In the genomic region with DNA sequence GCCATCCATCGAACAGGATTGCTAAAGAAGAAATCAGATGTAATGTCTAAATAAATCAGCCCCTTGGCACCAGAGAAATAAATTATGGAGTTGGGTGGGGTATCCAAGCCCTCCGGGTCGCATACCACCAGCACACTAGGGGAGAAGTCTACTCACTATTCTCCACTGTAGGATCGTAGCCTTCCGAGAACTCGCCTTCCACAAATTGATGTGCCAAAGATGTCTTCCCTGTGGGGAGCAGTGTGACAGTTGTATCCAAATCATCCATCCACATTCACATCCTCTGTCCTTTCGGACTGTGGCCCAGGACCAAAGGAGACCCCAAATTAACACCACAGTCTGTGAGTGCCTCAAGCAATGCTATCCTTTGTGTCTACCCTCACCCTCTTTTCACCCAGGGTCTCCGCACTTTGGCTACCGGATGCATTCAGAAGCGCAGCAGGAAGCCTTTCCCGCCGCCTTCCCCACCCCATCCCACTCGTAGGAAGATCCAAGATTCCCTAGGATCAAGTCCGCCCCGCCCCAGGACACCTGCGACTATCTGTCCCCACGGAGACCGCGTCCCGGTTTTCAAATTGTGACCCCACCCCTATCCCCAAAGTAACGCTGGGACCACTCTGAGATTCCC, we compare ENCODE assay signal across 8 cellular contexts. TPM values are rescaled to one million over a fixed set of nuclear protein-coding genes. Genes with fewer than 3 reads are reported as not detected.
DNase-seq lines count a peak whose midpoint lies in the region; ATAC-seq and TF ChIP-seq lines count a peak whose summit lies in the region.

No MANE protein-coding gene starts in this region.

- H3K27ac ChIP-seq in Panc1 (ENCODE audit: low read length) (peak overlapping the region; percentile 60), fibroblast of lung (ENCODE audit: insufficient read depth, low read length) (peak overlapping the region; percentile 50), gastrocnemius medialis (peak overlapping the region; percentile 80 to 84 (median 82))

- H3K4me2 ChIP-seq in fibroblast of lung (ENCODE audit: extremely low read depth, insufficient read depth, low read length): peak overlapping the region; percentile 96

- in situ Hi-C loops in Panc1 (cut with HindIII; ENCODE audit: low pct_unique_long_range_greater_than_20kb, low sequenced_read_pairs) (no loop called here), gastrocnemius medialis (cut with MboI; ENCODE audit: low sequenced_read_pairs in 4 of 4) (loop anchor here in 2 of 4 donors (10.0 kb wide), 2 partner anchors 46 to 166 kb away; partner anchors contain the start of gene LMBR1L (in 2 of the 2))

- no peak for DNase-seq in Panc1 (ENCODE audit: low read depth, low spot score)
- DNase-seq in fibroblast of lung (ENCODE audit: low read depth in 2 of 2): no peak
- no peak for DNase-seq in gastrocnemius medialis
- DNase-seq in activated effector memory CD4-positive, alpha-beta T cell treated with anti-CD3 and anti-CD28 coated beads, Interleukin-2, amount 50 U/mL, for 16 hours: no peak
- no peak for DNase-seq in kidney glomerular epithelial cell (lab: John Stamatoyannopoulos, UW)
- no peak for DNase-seq in RPMI8226
- DNase-seq in foreskin melanocyte: no peak

- ATAC-seq in Panc1: no peak; the same call in 1 of the 2 replicates
- ATAC-seq in gastrocnemius medialis: no peak

- no peak for TF ChIP-seq CTCF in GM12875 (IDR thresholded peaks at IDR 0.05; ENCODE audit: borderline replicate concordance, insufficient read depth, low read depth, low read length)
- no peak for TF ChIP-seq CTCF in Panc1 (IDR thresholded peaks at IDR 0.05)
- no peak for TF ChIP-seq CTCF in fibroblast of lung (conservative IDR thresholded peaks at IDR 0.05 in 1 of 2, IDR thresholded peaks at IDR 0.05 in 1 of 2; ENCODE audit: low read depth in 1 of 2, low read length in 2 of 2)
- no peak for TF ChIP-seq CTCF in gastrocnemius medialis (IDR thresholded peaks at IDR 0.05 in 4 of 5, conservative IDR thresholded peaks at IDR 0.05 in 1 of 5)

- H3K27me3 ChIP-seq in Panc1 (ENCODE audit: control insufficient read depth, insufficient read depth, low read length) (no peaks in the 10 kb centered on the region), fibroblast of lung (ENCODE audit: control insufficient read depth, insufficient read depth, low read length) (no peaks in the 10 kb centered on the region), gastrocnemius medialis (no peaks in the 10 kb centered on the region)

- CTCF ChIA-PET in Panc1 (lab: Charles Lee): no interaction called here

- BruUV-seq in Panc1 (replicated peaks; lab: Mats Ljungman, UMichigan): TSS peak; percentile 86

- no peak overlapping the region for H3K9ac ChIP-seq in fibroblast of lung (ENCODE audit: insufficient read depth, low read length)

- no peaks in the 10 kb centered on the region for H3K79me2 ChIP-seq in fibroblast of lung (ENCODE audit: control insufficient read depth, insufficient read depth, low read length)

- H3K36me3 ChIP-seq in Panc1 (ENCODE audit: control insufficient read depth, insufficient read depth, low read length): no peaks in the 10 kb centered on the region
- H3K36me3 ChIP-seq in fibroblast of lung (ENCODE audit: control insufficient read depth, insufficient read depth, low read length): no peaks in the 10 kb centered on the region
- H3K36me3 ChIP-seq in gastrocnemius medialis: no peaks in the 10 kb centered on the region

- peak overlapping the region; percentile 78 for H3K4me3 ChIP-seq in GM12875 (ENCODE audit: low read depth, low read length)
- H3K4me3 ChIP-seq in Panc1 (ENCODE audit: low read depth in 2 of 2, low read length in 2 of 2): peak overlapping the region; percentile 71 to 97
- H3K4me3 ChIP-seq in fibroblast of lung (replicated peaks in 1 of 4; ENCODE audit: control extremely low read depth in 1 of 4, insufficient read depth in 1 of 4, low read depth in 3 of 4, low read length in 4 of 4): peak overlapping the region; percentile 73 to 97 (median 88)
- peak overlapping the region; percentile 77 to 94 (median 86) for H3K4me3 ChIP-seq in gastrocnemius medialis

- H3K4me1 ChIP-seq in Panc1 (ENCODE audit: control insufficient read depth, insufficient read depth, low read length): peaks cover 8% of the 10 kb centered on the region
- peaks cover 8% of the 10 kb centered on the region for H3K4me1 ChIP-seq in fibroblast of lung (ENCODE audit: control insufficient read depth, extremely low read depth, insufficient read depth, low read length)
- peaks cover 9 to 11% of the 10 kb centered on the region in 2 donors for H3K4me1 ChIP-seq in gastrocnemius medialis

- H4K20me1 ChIP-seq in fibroblast of lung (ENCODE audit: control insufficient read depth, extremely low read depth, insufficient read depth, low read length): no peaks in the 10 kb centered on the region

- POLR2A ChIA-PET in Panc1 (lab: Charles Lee): no interaction called here

- no peak for TF ChIP-seq POLR2A in gastrocnemius medialis (IDR thresholded peaks at IDR 0.05)

- intact Hi-C loops in Panc1 (cut with micrococcal nuclease; ENCODE audit: unreplicated experiment) (no loop called here), gastrocnemius medialis (cut with DNase I; ENCODE audit: low total_unique reads) (loop anchor here (2.0 kb wide), 1 partner anchor 62 kb away; the partner anchor contains the start of gene TUBA1B)

- H2AFZ ChIP-seq in fibroblast of lung (ENCODE audit: low read length): peak overlapping the region; percentile 99

- H3K9me3 ChIP-seq in Panc1 (ENCODE audit: control insufficient read depth, insufficient read depth, low read depth, low read length) (no peaks in the 10 kb centered on the region), fibroblast of lung (ENCODE audit: control insufficient read depth, insufficient read depth, low read depth, low read length) (no peaks in the 10 kb centered on the region), gastrocnemius medialis (no peaks in the 10 kb centered on the region)

RNA-seq across cellular contexts. Expression of gene RHEBL1, which starts 0.8 kb away (rescaled TPM):
- total RNA-seq in Panc1 (2021; ENCODE audit: unreplicated experiment) (4.7 TPM), fibroblast of lung (0.33 and 0.51 TPM in 2 replicates), gastrocnemius medialis (under 1 TPM in 2 of 4 donors, not detected in 2; 0.46 to 0.71 TPM)
- polyA plus RNA-seq in Panc1 (2012; ENCODE audit: insufficient read length): 5.1 TPM
- 0.28 and 0.41 TPM in 2 replicates for polyA plus RNA-seq in fibroblast of lung
- 0.37 and 0.39 TPM in 2 replicates for polyA plus RNA-seq in fibroblast of lung (2012)
- not detected in 2 replicates for polyA minus RNA-seq in fibroblast of lung (ENCODE audit: low replicate concordance)

RNA-seq across cellular contexts. Expression of gene KMT2D, which starts 8.4 kb away (rescaled TPM):
- total RNA-seq in Panc1 (2021; ENCODE audit: unreplicated experiment) (64.7 TPM), fibroblast of lung (21.1 and 33.0 TPM in 2 replicates), gastrocnemius medialis (10 to 100 TPM; 36.0 to 99.0 (median 71.3) TPM)
- 49.9 TPM for polyA plus RNA-seq in Panc1 (2012; ENCODE audit: insufficient read length)
- polyA plus RNA-seq in fibroblast of lung: 7.3 and 10.0 TPM in 2 replicates
- 13.4 and 14.1 TPM in 2 replicates for polyA plus RNA-seq in fibroblast of lung (2012)
- 41.0 and 50.0 TPM in 2 replicates for polyA minus RNA-seq in fibroblast of lung (ENCODE audit: low replicate concordance)

RNA-seq across cellular contexts. Expression of gene DHH, which starts 25.6 kb away (rescaled TPM):
- total RNA-seq in Panc1 (2021; ENCODE audit: unreplicated experiment) (1.9 TPM), fibroblast of lung (under 0.01 TPM in 2 replicates), gastrocnemius medialis (under 1 TPM in 3 of 4 donors, not detected in 1; 0.09 to 0.36 (median 0.15) TPM)
- 2.1 TPM for polyA plus RNA-seq in Panc1 (2012; ENCODE audit: insufficient read length)
- polyA plus RNA-seq in fibroblast of lung: 0.01 TPM in 2 replicates
- polyA plus RNA-seq in fibroblast of lung (2012): not detected in 2 replicates
- not detected in 2 replicates for polyA minus RNA-seq in fibroblast of lung (ENCODE audit: low replicate concordance)

RNA-seq across cellular contexts. Expression of gene LMBR1L, which starts 41.7 kb away (rescaled TPM):
- 34.4 TPM for total RNA-seq in Panc1 (2021; ENCODE audit: unreplicated experiment)
- polyA plus RNA-seq in Panc1 (2012; ENCODE audit: insufficient read length): 32.6 TPM
- total RNA-seq in fibroblast of lung: 53.2 and 54.2 TPM in 2 replicates
- polyA plus RNA-seq in fibroblast of lung: 28.0 and 30.9 TPM in 2 replicates
- polyA plus RNA-seq in fibroblast of lung (2012): 28.2 and 29.8 TPM in 2 replicates
- 45.6 and 115 TPM in 2 replicates for polyA minus RNA-seq in fibroblast of lung (ENCODE audit: low replicate concordance)
- 10 to 100 TPM; 11.1 to 27.2 (median 15.9) TPM for total RNA-seq in gastrocnemius medialis

RNA-seq across cellular contexts. Expression of gene PRKAG1, which starts 50.4 kb away (rescaled TPM):
- total RNA-seq in Panc1 (2021; ENCODE audit: unreplicated experiment) (57.3 TPM), fibroblast of lung (65.2 and 76.5 TPM in 2 replicates), gastrocnemius medialis (10 to 100 TPM; 67.4 to 97.7 (median 83.9) TPM)
- 55.5 TPM for polyA plus RNA-seq in Panc1 (2012; ENCODE audit: insufficient read length)
- polyA plus RNA-seq in fibroblast of lung: 107 and 110 TPM in 2 replicates
- polyA plus RNA-seq in fibroblast of lung (2012): 85.7 and 86.3 TPM in 2 replicates
- 27.5 and 35.6 TPM in 2 replicates for polyA minus RNA-seq in fibroblast of lung (ENCODE audit: low replicate concordance)
